ENCODE assay signal across 30 cellular contexts in the genomic region with DNA sequence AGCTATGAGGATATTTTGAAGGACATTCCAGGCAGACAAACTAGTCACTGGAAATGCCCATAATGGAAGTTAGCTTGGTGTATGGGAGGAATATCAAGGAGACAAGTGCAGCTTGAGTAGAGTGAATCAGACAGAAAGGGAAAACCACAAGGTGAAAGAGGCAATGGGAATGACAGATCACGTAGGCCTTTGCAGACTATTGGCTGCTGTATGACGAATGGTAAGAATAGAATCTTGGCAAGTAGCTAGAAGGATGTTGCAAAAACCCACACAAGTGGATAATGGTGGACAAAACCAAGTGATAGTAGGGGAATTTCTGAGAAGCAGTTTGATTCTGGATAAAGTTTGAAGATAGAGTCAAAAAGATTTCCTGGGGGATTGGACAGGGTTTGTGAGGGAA.
DNase-seq lines count a peak whose midpoint lies in the region; ATAC-seq, FAIRE-seq and TF ChIP-seq lines count a peak whose summit lies in the region.
"Had no signal": no experiment of that assay in that cellular context is flagged by ENCODE, and none has a peak within 500 bp of the region (broad histone marks: within the 10 kb centered on the region; RNA-seq: fewer than 3 reads in every experiment).

No MANE protein-coding gene starts in this region.

- H3K4me1 ChIP-seq in mammary epithelial cell (ENCODE audit: insufficient read depth, low read length) (no peaks in the 10 kb centered on the region), astrocyte (ENCODE audit: insufficient read depth, low read length) (no peaks in the 10 kb centered on the region), right atrium auricular region (no peaks in the 10 kb centered on the region)
- H3K4me1 ChIP-seq: vagina had no signal

- H4K20me1 ChIP-seq in mammary epithelial cell (ENCODE audit: insufficient read depth, low read length) (no peaks in the 10 kb centered on the region), astrocyte (ENCODE audit: insufficient read depth, low read length) (no peaks in the 10 kb centered on the region)

- peaks cover 33% of the 10 kb centered on the region for H3K9me3 ChIP-seq in mammary epithelial cell (replicated peaks; ENCODE audit: insufficient read depth, low read length)
- no peaks in the 10 kb centered on the region for H3K9me3 ChIP-seq in astrocyte (ENCODE audit: insufficient read depth, low read depth, low read length)
- H3K9me3 ChIP-seq in right atrium auricular region: no peaks in the 10 kb centered on the region
- H3K9me3 ChIP-seq: thoracic aorta, vagina had no signal

- H3K4me1 Mint-ChIP-seq in MCF 10A (ENCODE audit: insufficient read depth, unreplicated experiment) (peaks cover 5% of the 10 kb centered on the region), astrocyte (ENCODE audit: low read depth, unreplicated experiment) (peaks cover 2% of the 10 kb centered on the region)

- no peak overlapping the region for H3K9ac ChIP-seq in mammary epithelial cell (ENCODE audit: insufficient read depth, low read length)
- H3K9ac ChIP-seq in astrocyte (ENCODE audit: low read length): no peak overlapping the region

- no peak overlapping the region for H3K27ac ChIP-seq in mammary epithelial cell (ENCODE audit: insufficient read depth, low read depth, low read length)
- no peak overlapping the region for H3K27ac ChIP-seq in astrocyte (ENCODE audit: low read depth, low read length)
- H3K27ac ChIP-seq in right atrium auricular region: no peak overlapping the region
- H3K27ac ChIP-seq: 22Rv1, thoracic aorta, vagina, VCaP had no signal

- H3K36me3 Mint-ChIP-seq in MCF 10A (ENCODE audit: insufficient read depth, unreplicated experiment) (no peaks in the 10 kb centered on the region), astrocyte (ENCODE audit: low read depth, unreplicated experiment) (no peaks in the 10 kb centered on the region)
- peaks cover 0 to 6% of the 10 kb centered on the region in 2 donors for H3K36me3 Mint-ChIP-seq in activated naive CD4-positive, alpha-beta T cell treated with anti-CD3 and anti-CD28 coated beads, Interleukin-2, amount 50 U/mL, for 72 hours

- H3K4me2 ChIP-seq in mammary epithelial cell (ENCODE audit: insufficient read depth, low read depth, low read length) (no peak overlapping the region), astrocyte (ENCODE audit: low read length) (no peak overlapping the region)

- H3K4me3 Mint-ChIP-seq in MCF 10A (ENCODE audit: unreplicated experiment) (no peak overlapping the region), astrocyte (ENCODE audit: unreplicated experiment) (no peak overlapping the region)
- H3K4me3 Mint-ChIP-seq: T-helper 2 cell treated with Interferon-gamma antibody and Interleukin-4, amounts not matched to agents 5 μg/mL and 100 μg/mL, for 36 hours had no signal

- H3K27ac Mint-ChIP-seq in MCF 10A (ENCODE audit: low read depth, unreplicated experiment) (no peak overlapping the region), astrocyte (ENCODE audit: unreplicated experiment) (no peak overlapping the region)
- H3K27ac Mint-ChIP-seq in activated naive CD4-positive, alpha-beta T cell treated with anti-CD3 and anti-CD28 coated beads, Interleukin-2, amount 50 U/mL, for 72 hours: no peak overlapping the region
- H3K27ac Mint-ChIP-seq: progenitor cell of endocrine pancreas; T-helper 2 cell treated with Interferon-gamma antibody and Interleukin-4, amounts not matched to agents 5 μg/mL and 100 μg/mL, for 36 hours had no signal

- WGBS in mammary epithelial cell (ENCODE audit: low coverage, missing lambda C conversion rate): 29% methylated on average over 2 of the region's 2 CpGs

- POLR2A ChIA-PET in MCF 10A (lab: Yijun Ruan, JAX): no interaction called here

- no peak for FAIRE-seq in astrocyte (lab: Jason Lieb, UNC)
- FAIRE-seq: colon, GM19239 had no signal

- no TSS peak for BruUV-seq in MCF 10A (replicated peaks; lab: Mats Ljungman, UMichigan)
- BruUV-seq in mammary epithelial cell (replicated peaks; lab: Mats Ljungman, UMichigan): no TSS peak

- in situ Hi-C loops in mammary epithelial cell (cut with MboI; ENCODE audit: low sequenced_read_pairs in 2 of 2): no loop called here

- TF ChIP-seq CTCF in MCF 10A (IDR thresholded peaks at IDR 0.05; ENCODE audit: unreplicated experiment) (no peak), mammary epithelial cell (conservative IDR thresholded peaks at IDR 0.05 in 1 of 2, IDR thresholded peaks at IDR 0.05 in 1 of 2; ENCODE audit: extremely low read depth in 1 of 2, insufficient read depth in 1 of 2, low read depth in 1 of 2, low read length in 2 of 2) (no peak), astrocyte (IDR thresholded peaks at IDR 0.05; ENCODE audit: insufficient read depth, low read depth, low read length) (no peak), fibroblast of the aortic adventitia (IDR thresholded peaks at IDR 0.05; ENCODE audit: insufficient read depth, low read length) (no peak), right atrium auricular region (IDR thresholded peaks at IDR 0.05) (no peak)

- CTCF ChIA-PET in MCF 10A (lab: Yijun Ruan, JAX) (interaction anchor here (0.8 kb wide), 1 partner anchor 12 kb away, joined by 5 read pairs; no protein-coding TSS in a partner anchor), mammary epithelial cell (lab: Charles Lee; ENCODE audit: low non-redundant PET) (no interaction called here)

- no peaks in the 10 kb centered on the region for H3K27me3 ChIP-seq in mammary epithelial cell (ENCODE audit: insufficient read depth, low read length)
- no peaks in the 10 kb centered on the region for H3K27me3 ChIP-seq in astrocyte (ENCODE audit: insufficient read depth, low read length)
- H3K27me3 ChIP-seq in right atrium auricular region: no peaks in the 10 kb centered on the region
- H3K27me3 ChIP-seq: vagina had no signal

- H3K36me3 ChIP-seq in mammary epithelial cell (ENCODE audit: insufficient read depth, low read length) (no peaks in the 10 kb centered on the region), astrocyte (ENCODE audit: insufficient read depth, low read length) (no peaks in the 10 kb centered on the region), right atrium auricular region (no peaks in the 10 kb centered on the region)
- H3K36me3 ChIP-seq: thoracic aorta, vagina had no signal

- H3K27me3 Mint-ChIP-seq in MCF 10A (ENCODE audit: insufficient read depth, unreplicated experiment): no peaks in the 10 kb centered on the region
- no peaks in the 10 kb centered on the region for H3K27me3 Mint-ChIP-seq in astrocyte (ENCODE audit: low read depth, unreplicated experiment)
- H3K27me3 Mint-ChIP-seq: progenitor cell of endocrine pancreas had no signal

- no peak for ATAC-seq in activated naive CD4-positive, alpha-beta T cell treated with anti-CD3 and anti-CD28 coated beads, Interleukin-2, amount 50 U/mL, for 72 hours
- ATAC-seq: HCT116, left lobe of liver, SK-N-SH treated with all-trans-retinoic acid at 6 μM for 48 hours had no signal

- no peaks in the 10 kb centered on the region for H3K79me2 ChIP-seq in mammary epithelial cell (ENCODE audit: insufficient read depth, low read length)
- H3K79me2 ChIP-seq in astrocyte (ENCODE audit: insufficient read depth, low read length): no peaks in the 10 kb centered on the region

- H2AFZ ChIP-seq in mammary epithelial cell (ENCODE audit: low read depth, low read length) (no peak overlapping the region), astrocyte (ENCODE audit: low read depth, low read length) (no peak overlapping the region)

- H3K4me3 ChIP-seq in mammary epithelial cell (replicated peaks in 1 of 3; ENCODE audit: insufficient read depth in 1 of 3, low read depth in 2 of 3, low read length in 3 of 3) (no peak overlapping the region), astrocyte (ENCODE audit: insufficient read depth, low read depth, low read length) (no peak overlapping the region), fibroblast of the aortic adventitia (ENCODE audit: low read depth, low read length) (no peak overlapping the region), right atrium auricular region (no peak overlapping the region)
- H3K4me3 ChIP-seq: thoracic aorta, vagina had no signal

- DNase-seq in MCF 10A (ENCODE audit: unreplicated experiment): peak; percentile 5
- no peak for DNase-seq in mammary epithelial cell
- DNase-seq in astrocyte (ENCODE audit: low read depth): peak; percentile 94
- peak; percentile 69 for DNase-seq in fibroblast of the aortic adventitia (ENCODE audit: low read depth)
- DNase-seq in SKM-1 treated with dmso at 0.1 percent for 144 hours (lab: John Stamatoyannopoulos, UW; ENCODE audit: unreplicated experiment): no peak
- DNase-seq in activated naive CD4-positive, alpha-beta T cell treated with anti-CD3 and anti-CD28 coated beads, Interleukin-2, amount 50 U/mL, for 72 hours (ENCODE audit: low spot score in 2 of 2): no peak
- DNase-seq in amygdala (lab: John Stamatoyannopoulos, UW): no peak
- DNase-seq in right atrium auricular region (ENCODE audit: low spot score): no peak
- DNase-seq: activated CD4-positive, alpha-beta T cell treated with anti-CD3 and anti-CD28 coated beads for 48 hours; activated T-cell treated with anti-CD3 and anti-CD28 coated beads, Interleukin-2, amount 50 U/mL, for 1 hour; effector CD8-positive, alpha-beta T cell; GDM1; hippocampal formation; KG1; NCI-H1417 treated with DMSO at 0.1 percent for 48 hours; NCI-H2081 treated with DMSO at 0.1 percent for 48 hours; NCI-H345; NCI-H82; stimulated activated naive CD4-positive, alpha-beta T cell treated with Interleukin-2 at 50 U/mL for 16 hours had no signal

- peaks cover 8% of the 10 kb centered on the region for H3K9me3 Mint-ChIP-seq in MCF 10A (ENCODE audit: unreplicated experiment)
- no peaks in the 10 kb centered on the region for H3K9me3 Mint-ChIP-seq in astrocyte (ENCODE audit: unreplicated experiment)
- H3K9me3 Mint-ChIP-seq in activated naive CD4-positive, alpha-beta T cell treated with anti-CD3 and anti-CD28 coated beads, Interleukin-2, amount 50 U/mL, for 72 hours: peaks cover 37 to 38% of the 10 kb centered on the region in 2 donors

- intact Hi-C loops in MCF 10A (cut with micrococcal nuclease) (no loop called here), mammary epithelial cell (cut with micrococcal nuclease) (no loop called here)

- dilution Hi-C loops in mammary epithelial cell (cut with HindIII; ENCODE audit: low sequenced_read_pairs): no loop called here

Comparison
In these comparisons a context has a peak if more than half of its experiments do, and no peak if none do; other contexts are left out.
1. DNase-seq: peak in MCF 10A (single experiment), astrocyte (single experiment) and fibroblast of the aortic adventitia (single experiment); none in mammary epithelial cell (single experiment), SKM-1 treated with dmso at 0.1 percent for 144 hours (single experiment), activated naive CD4-positive, alpha-beta T cell treated with anti-CD3 and anti-CD28 coated beads, Interleukin-2, amount 50 U/mL, for 72 hours (0 of 2), amygdala (0 of 56) and right atrium auricular region (single experiment).